1 cellular context compared by ENCODE assay signal in genomic region chr22:28911777-28912669, GRCh38.
TF ChIP-seq lines count a peak whose summit lies in the region.

No MANE protein-coding gene starts in this region.

TF ChIP-seq in HepG2, 621 proteins besides CTCF, POLR2A, EP300 and RAD21 (continued from another document and continues in another):
- TF ChIP-seq ZBTB34 (CRISPR knock-in tag; IDR thresholded peaks at IDR 0.05) = no peak
- TF ChIP-seq ZNF782 (CRISPR knock-in tag; IDR thresholded peaks at IDR 0.05; ENCODE audit: borderline replicate concordance) = no peak
- TF ChIP-seq TSC22D2 (CRISPR knock-in tag; IDR thresholded peaks at IDR 0.05; ENCODE audit: borderline replicate concordance) = no peak
- no peak for TF ChIP-seq GATAD1 (CRISPR knock-in tag; IDR thresholded peaks at IDR 0.05)
- no peak for TF ChIP-seq ZNF224 (CRISPR knock-in tag; IDR thresholded peaks at IDR 0.05)
- peak; percentile 73 for TF ChIP-seq CREM (IDR thresholded peaks at IDR 0.05)
- no peak for TF ChIP-seq CREM (CRISPR knock-in tag; IDR thresholded peaks at IDR 0.05)
- no peak for TF ChIP-seq IRX3 (CRISPR knock-in tag; IDR thresholded peaks at IDR 0.05; ENCODE audit: borderline replicate concordance, low read depth)
- TF ChIP-seq HMG20A (CRISPR knock-in tag; IDR thresholded peaks at IDR 0.05; ENCODE audit: borderline replicate concordance) = no peak; the same call in none of the 2 replicates
- no peak for TF ChIP-seq MXI1 (IDR thresholded peaks at IDR 0.05; ENCODE audit: borderline replicate concordance, low read depth, low read length)
- TF ChIP-seq ZNF142 (CRISPR knock-in tag; IDR thresholded peaks at IDR 0.05) = no peak
- 0 out of 2 replicates have a peak, but pooled peaks have one; percentile 15 for TF ChIP-seq ZNF264 (CRISPR knock-in tag; IDR thresholded peaks at IDR 0.05)
- no peak for TF ChIP-seq ZNF17 (CRISPR knock-in tag; IDR thresholded peaks at IDR 0.05)
- no peak for TF ChIP-seq ARID2 (CRISPR knock-in tag; IDR thresholded peaks at IDR 0.05; ENCODE audit: borderline replicate concordance)
- no peak for TF ChIP-seq DMTF1 (CRISPR knock-in tag; IDR thresholded peaks at IDR 0.05)
- TF ChIP-seq CAMTA2 (CRISPR knock-in tag; IDR thresholded peaks at IDR 0.05; ENCODE audit: borderline replicate concordance) = no peak
- no peak for TF ChIP-seq ZNF230 (CRISPR knock-in tag; IDR thresholded peaks at IDR 0.05)
- TF ChIP-seq REPIN1 (CRISPR knock-in tag; IDR thresholded peaks at IDR 0.05; ENCODE audit: borderline replicate concordance, low read depth) = no peak; the same call in 1 of the 2 replicates
- TF ChIP-seq ZNF333 (CRISPR knock-in tag; IDR thresholded peaks at IDR 0.05; ENCODE audit: borderline replicate concordance) = no peak
- TF ChIP-seq AHDC1 (CRISPR knock-in tag; IDR thresholded peaks at IDR 0.05; ENCODE audit: borderline replicate concordance) = peak; percentile 52; the same call in 1 of the 2 replicates
- TF ChIP-seq ZGPAT (CRISPR knock-in tag; IDR thresholded peaks at IDR 0.05) = peak; percentile 83
- no peak for TF ChIP-seq ZFP1 (CRISPR knock-in tag; IDR thresholded peaks at IDR 0.05)
- TF ChIP-seq ZNF329 (CRISPR knock-in tag; IDR thresholded peaks at IDR 0.05; ENCODE audit: low read depth) = no peak
- 0 out of 2 replicates have a peak, but pooled peaks have one; percentile 78 for TF ChIP-seq ZKSCAN8 (CRISPR knock-in tag; IDR thresholded peaks at IDR 0.05; ENCODE audit: borderline replicate concordance)
- TF ChIP-seq ZNF562 (CRISPR knock-in tag; IDR thresholded peaks at IDR 0.05; ENCODE audit: borderline replicate concordance) = no peak
- peak; percentile 62; the same call in 1 of the 2 replicates for TF ChIP-seq SALL1 (CRISPR knock-in tag; IDR thresholded peaks at IDR 0.05)
- TF ChIP-seq NAIF1 (CRISPR knock-in tag; IDR thresholded peaks at IDR 0.05; ENCODE audit: borderline replicate concordance) = no peak
- no peak for TF ChIP-seq ZNF350 (CRISPR knock-in tag; IDR thresholded peaks at IDR 0.05; ENCODE audit: borderline replicate concordance, low read depth)
- TF ChIP-seq HMGXB3 (CRISPR knock-in tag; IDR thresholded peaks at IDR 0.05; ENCODE audit: borderline replicate concordance) = 0 out of 2 replicates have a peak, but pooled peaks have one; percentile 13
- no peak for TF ChIP-seq HOXA7 (CRISPR knock-in tag; IDR thresholded peaks at IDR 0.05)
- 0 out of 2 replicates have a peak, but pooled peaks have one; percentile 36 for TF ChIP-seq ZNF557 (CRISPR knock-in tag; IDR thresholded peaks at IDR 0.05)
- TF ChIP-seq GATAD2A (CRISPR knock-in tag; IDR thresholded peaks at IDR 0.05) = peak; percentile 88
- TF ChIP-seq RELA (CRISPR knock-in tag; IDR thresholded peaks at IDR 0.05) = no peak
- TF ChIP-seq ZNF598 (CRISPR knock-in tag; IDR thresholded peaks at IDR 0.05; ENCODE audit: borderline replicate concordance) = no peak
- peak; percentile 38; the same call in 1 of the 2 replicates for TF ChIP-seq LCORL (IDR thresholded peaks at IDR 0.05)
- peak; percentile 82 for TF ChIP-seq LCORL (CRISPR knock-in tag; IDR thresholded peaks at IDR 0.05)
- TF ChIP-seq KLF6 (CRISPR knock-in tag; IDR thresholded peaks at IDR 0.05) = peak; percentile 16; the same call in 1 of the 2 replicates
- no peak for TF ChIP-seq ZNF44 (CRISPR knock-in tag; IDR thresholded peaks at IDR 0.05)
- TF ChIP-seq ZNF816 (CRISPR knock-in tag; IDR thresholded peaks at IDR 0.05; ENCODE audit: borderline replicate concordance) = peak; percentile 19; the same call in 1 of the 2 replicates
- no peak for TF ChIP-seq ZSCAN31 (CRISPR knock-in tag; IDR thresholded peaks at IDR 0.05; ENCODE audit: low read depth)
- TF ChIP-seq ZNF777 (CRISPR knock-in tag; IDR thresholded peaks at IDR 0.05) = no peak
- TF ChIP-seq AGO1 (IDR thresholded peaks at IDR 0.05; ENCODE audit: low read depth, low read length, poor library complexity, severe bottlenecking) = no peak
- TF ChIP-seq ZNF331 (CRISPR knock-in tag; IDR thresholded peaks at IDR 0.05) = no peak
- TF ChIP-seq JDP2 (CRISPR knock-in tag; IDR thresholded peaks at IDR 0.05; ENCODE audit: borderline replicate concordance) = no peak
